ENCODE assay signal across 1 cellular context in genomic region chr5:122845253-122846050, GRCh38.
TF ChIP-seq lines count a peak whose summit lies in the region.

TSS of gene SNX24 (plus strand) at chr5:122845613. CDS start at chr5:122845634, 21 bp downstream.

TF ChIP-seq in HepG2, 621 proteins besides CTCF, POLR2A, EP300 and RAD21 (continued from another document and continues in another):
- TF ChIP-seq, protein P1, sequence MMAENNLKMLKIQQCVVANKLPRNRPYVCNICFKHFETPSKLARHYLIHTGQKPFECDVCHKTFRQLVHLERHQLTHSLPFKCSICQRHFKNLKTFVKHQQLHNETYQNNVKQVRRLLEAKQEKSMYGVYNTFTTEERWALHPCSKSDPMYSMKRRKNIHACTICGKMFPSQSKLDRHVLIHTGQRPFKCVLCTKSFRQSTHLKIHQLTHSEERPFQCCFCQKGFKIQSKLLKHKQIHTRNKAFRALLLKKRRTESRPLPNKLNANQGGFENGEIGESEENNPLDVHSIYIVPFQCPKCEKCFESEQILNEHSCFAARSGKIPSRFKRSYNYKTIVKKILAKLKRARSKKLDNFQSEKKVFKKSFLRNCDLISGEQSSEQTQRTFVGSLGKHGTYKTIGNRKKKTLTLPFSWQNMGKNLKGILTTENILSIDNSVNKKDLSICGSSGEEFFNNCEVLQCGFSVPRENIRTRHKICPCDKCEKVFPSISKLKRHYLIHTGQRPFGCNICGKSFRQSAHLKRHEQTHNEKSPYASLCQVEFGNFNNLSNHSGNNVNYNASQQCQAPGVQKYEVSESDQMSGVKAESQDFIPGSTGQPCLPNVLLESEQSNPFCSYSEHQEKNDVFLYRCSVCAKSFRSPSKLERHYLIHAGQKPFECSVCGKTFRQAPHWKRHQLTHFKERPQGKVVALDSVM (CRISPR knock-in tag; IDR thresholded peaks at IDR 0.05) = 0 out of 2 replicates have a peak, but pooled peaks have one; percentile 19
- peak; percentile 38; the same call in 1 of the 3 replicates for TF ChIP-seq MXI1 (IDR thresholded peaks at IDR 0.05; ENCODE audit: borderline replicate concordance, low read depth, low read length)
- 0 out of 2 replicates have a peak, but pooled peaks have one; percentile 19 for TF ChIP-seq SP2 (CRISPR knock-in tag; IDR thresholded peaks at IDR 0.05)
- 0 out of 2 replicates have a peak, but pooled peaks have one; percentile 49 for TF ChIP-seq ZNF225 (CRISPR knock-in tag; IDR thresholded peaks at IDR 0.05)
- no peak for TF ChIP-seq KAT8 (CRISPR knock-in tag; IDR thresholded peaks at IDR 0.05)
- TF ChIP-seq KDM6A (CRISPR knock-in tag; IDR thresholded peaks at IDR 0.05; ENCODE audit: low read depth) = no peak
- peak; percentile 72 for TF ChIP-seq ZBTB25 (CRISPR knock-in tag; IDR thresholded peaks at IDR 0.05)
- no peak for TF ChIP-seq PCBP2 (optimal IDR thresholded peaks at IDR 0.05; ENCODE audit: low read depth, low read length, poor library complexity, severe bottlenecking)
- TF ChIP-seq ZNF224 (CRISPR knock-in tag; IDR thresholded peaks at IDR 0.05) = peak; percentile 52; the same call in 1 of the 2 replicates
- TF ChIP-seq ZSCAN20 (CRISPR knock-in tag; IDR thresholded peaks at IDR 0.05; ENCODE audit: borderline replicate concordance) = no peak
- no peak; the same call in 1 of the 2 replicates for TF ChIP-seq TAF1 (CRISPR knock-in tag; IDR thresholded peaks at IDR 0.05)
- no peak for TF ChIP-seq KDM3A (CRISPR knock-in tag; IDR thresholded peaks at IDR 0.05; ENCODE audit: low read depth)
- no peak for TF ChIP-seq ZFP36L1 (CRISPR knock-in tag; IDR thresholded peaks at IDR 0.05)
- TF ChIP-seq ISX (CRISPR knock-in tag; conservative IDR thresholded peaks at IDR 0.05) = no peak; the same call in 1 of the 2 replicates
- peak; percentile 82 for TF ChIP-seq POLR2G (IDR thresholded peaks at IDR 0.05; ENCODE audit: low read depth, low read length)
- no peak for TF ChIP-seq CSRNP2 (CRISPR knock-in tag; conservative IDR thresholded peaks at IDR 0.05; ENCODE audit: low read depth)
- TF ChIP-seq JUND (CRISPR knock-in tag; IDR thresholded peaks at IDR 0.05) = no peak
- TF ChIP-seq REXO4 (CRISPR knock-in tag; IDR thresholded peaks at IDR 0.05; ENCODE audit: borderline replicate concordance) = 0 out of 2 replicates have a peak, but pooled peaks have one; percentile 25
- no peak for TF ChIP-seq ZNF614 (CRISPR knock-in tag; IDR thresholded peaks at IDR 0.05; ENCODE audit: borderline replicate concordance)
- no peak for TF ChIP-seq KDM1A (CRISPR knock-in tag; IDR thresholded peaks at IDR 0.05)
- no peak for TF ChIP-seq ZBTB21 (CRISPR knock-in tag; IDR thresholded peaks at IDR 0.05)
- no peak; the same call in 1 of the 2 replicates for TF ChIP-seq ZNF138 (CRISPR knock-in tag; IDR thresholded peaks at IDR 0.05; ENCODE audit: low read depth)
- TF ChIP-seq SKI (IDR thresholded peaks at IDR 0.05; ENCODE audit: partially characterized antibody) = peak; percentile 18
- TF ChIP-seq SALL2 (CRISPR knock-in tag; IDR thresholded peaks at IDR 0.05) = peak; percentile 56; the same call in 1 of the 2 replicates
- peak; percentile 39; the same call in 1 of the 2 replicates for TF ChIP-seq HDAC2 (CRISPR knock-in tag; IDR thresholded peaks at IDR 0.05)
- no peak for TF ChIP-seq ONECUT2 (CRISPR knock-in tag; IDR thresholded peaks at IDR 0.05)
- TF ChIP-seq CBX2 (IDR thresholded peaks at IDR 0.05; ENCODE audit: low read depth, low read length) = no peak
- no peak for TF ChIP-seq CBX2 (CRISPR knock-in tag; IDR thresholded peaks at IDR 0.05; ENCODE audit: low read depth)
- TF ChIP-seq RBM22 (optimal IDR thresholded peaks at IDR 0.05; ENCODE audit: low read length) = no peak
- TF ChIP-seq ZNF569 (CRISPR knock-in tag; IDR thresholded peaks at IDR 0.05; ENCODE audit: borderline replicate concordance) = no peak
- no peak for TF ChIP-seq ZNF431 (CRISPR knock-in tag; IDR thresholded peaks at IDR 0.05; ENCODE audit: borderline replicate concordance, low read depth)
- no peak for TF ChIP-seq SMAD1 (CRISPR knock-in tag; IDR thresholded peaks at IDR 0.05; ENCODE audit: borderline replicate concordance, low read depth)
- no peak for TF ChIP-seq ZNF660 (CRISPR knock-in tag; IDR thresholded peaks at IDR 0.05; ENCODE audit: borderline replicate concordance, low read depth)
- TF ChIP-seq TCF12 (IDR thresholded peaks at IDR 0.05) = no peak
- TF ChIP-seq TCF12 (CRISPR knock-in tag; IDR thresholded peaks at IDR 0.05) = peak; percentile 48; the same call in 1 of the 2 replicates
- TF ChIP-seq NFE2L2 (IDR thresholded peaks at IDR 0.05; ENCODE audit: low read length) = no peak
- TF ChIP-seq ZNF678 (CRISPR knock-in tag; IDR thresholded peaks at IDR 0.05) = no peak
- no peak for TF ChIP-seq RFXANK (CRISPR knock-in tag; IDR thresholded peaks at IDR 0.05)
- TF ChIP-seq DNMT3B (CRISPR knock-in tag; conservative IDR thresholded peaks at IDR 0.05) = no peak
- no peak for TF ChIP-seq RARG (CRISPR knock-in tag; IDR thresholded peaks at IDR 0.05; ENCODE audit: low read depth)
- TF ChIP-seq NFE2L1 (CRISPR knock-in tag; IDR thresholded peaks at IDR 0.05; ENCODE audit: borderline replicate concordance) = no peak
- TF ChIP-seq ZNF335 (CRISPR knock-in tag; IDR thresholded peaks at IDR 0.05) = no peak
- TF ChIP-seq ZMYM2 (CRISPR knock-in tag; IDR thresholded peaks at IDR 0.05) = peak; percentile 84
- TF ChIP-seq HMG20A (CRISPR knock-in tag; IDR thresholded peaks at IDR 0.05; ENCODE audit: borderline replicate concordance) = 0 out of 2 replicates have a peak, but pooled peaks have one; percentile 9
- TF ChIP-seq, protein P2, sequence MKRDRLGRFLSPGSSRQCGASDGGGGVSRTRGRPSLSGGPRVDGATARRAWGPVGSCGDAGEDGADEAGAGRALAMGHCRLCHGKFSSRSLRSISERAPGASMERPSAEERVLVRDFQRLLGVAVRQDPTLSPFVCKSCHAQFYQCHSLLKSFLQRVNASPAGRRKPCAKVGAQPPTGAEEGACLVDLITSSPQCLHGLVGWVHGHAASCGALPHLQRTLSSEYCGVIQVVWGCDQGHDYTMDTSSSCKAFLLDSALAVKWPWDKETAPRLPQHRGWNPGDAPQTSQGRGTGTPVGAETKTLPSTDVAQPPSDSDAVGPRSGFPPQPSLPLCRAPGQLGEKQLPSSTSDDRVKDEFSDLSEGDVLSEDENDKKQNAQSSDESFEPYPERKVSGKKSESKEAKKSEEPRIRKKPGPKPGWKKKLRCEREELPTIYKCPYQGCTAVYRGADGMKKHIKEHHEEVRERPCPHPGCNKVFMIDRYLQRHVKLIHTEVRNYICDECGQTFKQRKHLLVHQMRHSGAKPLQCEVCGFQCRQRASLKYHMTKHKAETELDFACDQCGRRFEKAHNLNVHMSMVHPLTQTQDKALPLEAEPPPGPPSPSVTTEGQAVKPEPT (CRISPR knock-in tag; IDR thresholded peaks at IDR 0.05; ENCODE audit: low read depth) = no peak
- no peak for TF ChIP-seq FOXJ3 (CRISPR knock-in tag; IDR thresholded peaks at IDR 0.05; ENCODE audit: borderline replicate concordance)
- no peak for TF ChIP-seq ZNF549 (CRISPR knock-in tag; IDR thresholded peaks at IDR 0.05)
- peak; percentile 100 for TF ChIP-seq ZBTB8A (CRISPR knock-in tag; IDR thresholded peaks at IDR 0.05; ENCODE audit: borderline replicate concordance, low read depth)
- TF ChIP-seq, protein P3, sequence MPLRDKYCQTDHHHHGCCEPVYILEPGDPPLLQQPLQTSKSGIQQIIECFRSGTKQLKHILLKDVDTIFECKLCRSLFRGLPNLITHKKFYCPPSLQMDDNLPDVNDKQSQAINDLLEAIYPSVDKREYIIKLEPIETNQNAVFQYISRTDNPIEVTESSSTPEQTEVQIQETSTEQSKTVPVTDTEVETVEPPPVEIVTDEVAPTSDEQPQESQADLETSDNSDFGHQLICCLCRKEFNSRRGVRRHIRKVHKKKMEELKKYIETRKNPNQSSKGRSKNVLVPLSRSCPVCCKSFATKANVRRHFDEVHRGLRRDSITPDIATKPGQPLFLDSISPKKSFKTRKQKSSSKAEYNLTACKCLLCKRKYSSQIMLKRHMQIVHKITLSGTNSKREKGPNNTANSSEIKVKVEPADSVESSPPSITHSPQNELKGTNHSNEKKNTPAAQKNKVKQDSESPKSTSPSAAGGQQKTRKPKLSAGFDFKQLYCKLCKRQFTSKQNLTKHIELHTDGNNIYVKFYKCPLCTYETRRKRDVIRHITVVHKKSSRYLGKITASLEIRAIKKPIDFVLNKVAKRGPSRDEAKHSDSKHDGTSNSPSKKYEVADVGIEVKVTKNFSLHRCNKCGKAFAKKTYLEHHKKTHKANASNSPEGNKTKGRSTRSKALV (CRISPR knock-in tag; IDR thresholded peaks at IDR 0.05) = peak; percentile 69; the same call in 1 of the 2 replicates
- 0 out of 2 replicates have a peak, but pooled peaks have one; percentile 19 for TF ChIP-seq FOXK1 (CRISPR knock-in tag; IDR thresholded peaks at IDR 0.05; ENCODE audit: borderline replicate concordance, low read depth)
- no peak for TF ChIP-seq RAD51 (IDR thresholded peaks at IDR 0.05; ENCODE audit: borderline replicate concordance)
- TF ChIP-seq PHF20 (CRISPR knock-in tag; IDR thresholded peaks at IDR 0.05) = peak; percentile 56; the same call in 1 of the 2 replicates
- TF ChIP-seq ZNF557 (CRISPR knock-in tag; IDR thresholded peaks at IDR 0.05) = no peak
- peak; percentile 58; the same call in 1 of the 2 replicates for TF ChIP-seq RFX3 (CRISPR knock-in tag; IDR thresholded peaks at IDR 0.05)
- TF ChIP-seq ZNF383 (CRISPR knock-in tag; IDR thresholded peaks at IDR 0.05; ENCODE audit: borderline replicate concordance) = no peak
- no peak for TF ChIP-seq CENPT (CRISPR knock-in tag; IDR thresholded peaks at IDR 0.05; ENCODE audit: low read depth)
- TF ChIP-seq ZNF747 (CRISPR knock-in tag; IDR thresholded peaks at IDR 0.05; ENCODE audit: borderline replicate concordance) = no peak; the same call in 1 of the 2 replicates
- TF ChIP-seq SRSF9 (IDR thresholded peaks at IDR 0.05; ENCODE audit: borderline replicate concordance, insufficient read depth, low read depth, low read length, poor library complexity, severe bottlenecking) = no peak
- TF ChIP-seq ZBTB42 (CRISPR knock-in tag; IDR thresholded peaks at IDR 0.05) = no peak
- TF ChIP-seq ZNF788 (CRISPR knock-in tag; IDR thresholded peaks at IDR 0.05; ENCODE audit: borderline replicate concordance) = 0 out of 2 replicates have a peak, but pooled peaks have one; percentile 44
- TF ChIP-seq HNRNPK (IDR thresholded peaks at IDR 0.05; ENCODE audit: low read depth, low read length, poor library complexity, severe bottlenecking) = peak; percentile 61
- TF ChIP-seq ZNF562 (CRISPR knock-in tag; IDR thresholded peaks at IDR 0.05; ENCODE audit: borderline replicate concordance) = no peak
- TF ChIP-seq JUNB (CRISPR knock-in tag; IDR thresholded peaks at IDR 0.05; ENCODE audit: borderline replicate concordance) = no peak
- TF ChIP-seq ZNF503 (CRISPR knock-in tag; IDR thresholded peaks at IDR 0.05) = no peak; the same call in 1 of the 2 replicates
- peak; percentile 49; the same call in 1 of the 2 replicates for TF ChIP-seq ZNF451 (CRISPR knock-in tag; IDR thresholded peaks at IDR 0.05)
- TF ChIP-seq, protein P4, sequence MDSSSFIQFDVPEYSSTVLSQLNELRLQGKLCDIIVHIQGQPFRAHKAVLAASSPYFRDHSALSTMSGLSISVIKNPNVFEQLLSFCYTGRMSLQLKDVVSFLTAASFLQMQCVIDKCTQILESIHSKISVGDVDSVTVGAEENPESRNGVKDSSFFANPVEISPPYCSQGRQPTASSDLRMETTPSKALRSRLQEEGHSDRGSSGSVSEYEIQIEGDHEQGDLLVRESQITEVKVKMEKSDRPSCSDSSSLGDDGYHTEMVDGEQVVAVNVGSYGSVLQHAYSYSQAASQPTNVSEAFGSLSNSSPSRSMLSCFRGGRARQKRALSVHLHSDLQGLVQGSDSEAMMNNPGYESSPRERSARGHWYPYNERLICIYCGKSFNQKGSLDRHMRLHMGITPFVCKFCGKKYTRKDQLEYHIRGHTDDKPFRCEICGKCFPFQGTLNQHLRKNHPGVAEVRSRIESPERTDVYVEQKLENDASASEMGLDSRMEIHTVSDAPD (CRISPR knock-in tag; IDR thresholded peaks at IDR 0.05) = no peak
- no peak for TF ChIP-seq AGO1 (IDR thresholded peaks at IDR 0.05; ENCODE audit: low read depth, low read length, poor library complexity, severe bottlenecking)
- no peak for TF ChIP-seq ADNP (CRISPR knock-in tag; IDR thresholded peaks at IDR 0.05)
- TF ChIP-seq RORA (CRISPR knock-in tag; IDR thresholded peaks at IDR 0.05) = no peak
- peak; percentile 70; the same call in 1 of the 2 replicates for TF ChIP-seq DMAP1 (CRISPR knock-in tag; IDR thresholded peaks at IDR 0.05)
- no peak for TF ChIP-seq SOX6 (IDR thresholded peaks at IDR 0.05)
- TF ChIP-seq SOX6 (CRISPR knock-in tag; IDR thresholded peaks at IDR 0.05) = no peak; the same call in 1 of the 2 replicates
- TF ChIP-seq ZNF841 (CRISPR knock-in tag; IDR thresholded peaks at IDR 0.05; ENCODE audit: borderline replicate concordance) = no peak
